In genomic region chr19:10699650-10700335, GRCh38 we compare ENCODE assay signal across 8 cellular contexts. TPM values are rescaled to one million over a fixed set of nuclear protein-coding genes. Genes with fewer than 3 reads are reported as not detected.
DNase-seq lines count a peak whose midpoint lies in the region; ATAC-seq, FAIRE-seq and TF ChIP-seq lines count a peak whose summit lies in the region.

No MANE protein-coding gene starts in this region.

- no peaks in the 10 kb centered on the region for H3K27me3 Mint-ChIP-seq in Caco-2 (ENCODE audit: insufficient read depth, unreplicated experiment)

- peaks cover 9% of the 10 kb centered on the region for H3K9me1 ChIP-seq in IMR-90 (ENCODE audit: insufficient read depth, low read length)

- no peak overlapping the region for H2AK5ac ChIP-seq in IMR-90 (ENCODE audit: low read depth, low read length)

- H3K27ac ChIP-seq in IMR-90 (ENCODE audit: insufficient read depth, low read length): no peak overlapping the region

- H3K9me3 Mint-ChIP-seq in Caco-2 (ENCODE audit: unreplicated experiment): no peaks in the 10 kb centered on the region

- no peak overlapping the region for H3K9ac ChIP-seq in IMR-90 (ENCODE audit: low read depth, low read length)

- no peak overlapping the region for H4K91ac ChIP-seq in IMR-90 (ENCODE audit: insufficient read depth, low read depth, low read length)

- POLR2A ChIA-PET in Caco-2 (lab: Charles Lee): no interaction called here
- POLR2A ChIA-PET in IMR-90 (lab: Charles Lee; ENCODE audit: unreplicated experiment): interaction anchor here (0.5 kb wide), 1 partner anchor 300 kb away, joined by 5 read pairs; no protein-coding TSS in a partner anchor

- intact Hi-C loops in Caco-2 (cut with micrococcal nuclease; ENCODE audit: unreplicated experiment) (loop anchor here (1.0 to 5.0 kb wide), 3 partner anchors 118 to 222 kb away; partner anchors contain the start of genes CDKN2D and KRI1), IMR-90 (cut with micrococcal nuclease) (loop anchor here (1.0 to 10.0 kb wide), 2 partner anchors 118 to 295 kb away; partner anchors contain the start of gene CDC37), posterior vena cava (cut with DNase I) (loop anchor here in 1 of 2 donors (5.0 kb wide), 1 partner anchor 117 kb away; no protein-coding TSS in a partner anchor)

- H2AFZ ChIP-seq in IMR-90 (replicated peaks; ENCODE audit: low read length, poor library complexity): no peak overlapping the region

- H4K20me1 ChIP-seq in IMR-90 (ENCODE audit: insufficient read depth, low read length): peaks cover 14% of the 10 kb centered on the region

- H2BK120ac ChIP-seq in IMR-90 (ENCODE audit: low read depth, low read length): no peak overlapping the region

- H2BK5ac ChIP-seq in IMR-90 (ENCODE audit: low read depth, low read length, poor library complexity, severe bottlenecking): no peak overlapping the region

- H3K18ac ChIP-seq in IMR-90 (ENCODE audit: low read depth, low read length): no peak overlapping the region

- FAIRE-seq in GM12891 (lab: Jason Lieb, UNC): no peak

- H4K8ac ChIP-seq in IMR-90 (ENCODE audit: low read depth in 2 of 2, low read length in 2 of 2): no peak overlapping the region

- H3K4me3 ChIP-seq in Caco-2 (ENCODE audit: low read depth, low read length): no peak overlapping the region
- H3K4me3 ChIP-seq in IMR-90 (ENCODE audit: insufficient read depth, low read depth, low read length): no peak overlapping the region

- no peak overlapping the region for H3K4me2 ChIP-seq in IMR-90 (ENCODE audit: low read depth, low read length)

- BruUV-seq in Caco-2 (replicated peaks; lab: Mats Ljungman, UMichigan) (no TSS peak), IMR-90 (replicated peaks; lab: Mats Ljungman, UMichigan) (no TSS peak)

- no peak overlapping the region for H2AK9ac ChIP-seq in IMR-90 (replicated peaks; ENCODE audit: low read depth, low read length, poor library complexity)

- H3K9me3 ChIP-seq in Caco-2 (no peaks in the 10 kb centered on the region), IMR-90 (ENCODE audit: control insufficient read depth, insufficient read depth, low read length) (no peaks in the 10 kb centered on the region)

- TF ChIP-seq CTCF in Caco-2 (IDR thresholded peaks at IDR 0.05; ENCODE audit: insufficient read depth in 1 of 2, low read depth in 1 of 2, low read length in 1 of 2, severe bottlenecking in 1 of 2, unreplicated experiment in 1 of 2): peak; percentile 57 to 79
- peak; percentile 63 for TF ChIP-seq CTCF in IMR-90 (conservative IDR thresholded peaks at IDR 0.05; ENCODE audit: low read depth, low read length)

- CTCF ChIA-PET in Caco-2 (lab: Charles Lee): interaction anchor here (0.6 to 1.8 kb wide), 14 partner anchors 18 to 224 kb away, joined by 3 to 10 read pairs (median 4); partner anchors contain the start of gene DNM2
- CTCF ChIA-PET in IMR-90 (lab: Yijun Ruan, JAX): interaction anchor here (0.5 to 1.8 kb wide), 10 partner anchors 8 to 420 kb away, joined by 3 to 9 read pairs (median 4); partner anchors contain the start of gene CDC37

- no peak for ATAC-seq in IMR-90 (ENCODE audit: low read depth)

- peak; percentile 57 to 62 for DNase-seq in Caco-2
- peak; percentile 54 for DNase-seq in IMR-90
- peak; percentile 56 for DNase-seq in RPMI7951 (ENCODE audit: low read depth)
- DNase-seq in activated T-helper 1 cell treated with anti-CD3 and anti-CD28 coated beads, Interleukin-2, amount 50 U/mL, for 16 hours (ENCODE audit: low read depth in 1 of 2, low spot score in 1 of 2): peak; percentile 39 to 46
- DNase-seq in glomerular visceral epithelial cell (ENCODE audit: extremely low spot score): peak; percentile 72
- peak; percentile 29 to 52 for DNase-seq in stimulated activated CD4-positive, alpha-beta T cell treated with anti-CD3 and anti-CD28 coated beads, Interleukin-1b, Interleukin-23, amount 100 ng/mL, for 1 hour (ENCODE audit: low read depth in 2 of 2)
- no peak for DNase-seq in posterior vena cava (ENCODE audit: low spot score)
- no peak for DNase-seq in GM12891 (ENCODE audit: insufficient read length, low spot score)

- TF ChIP-seq POLR2A in IMR-90 (IDR thresholded peaks at IDR 0.05; ENCODE audit: low read depth, low read length) (no peak), GM12891 (IDR thresholded peaks at IDR 0.05; ENCODE audit: low read depth, low read length) (no peak)

- peaks cover 6 to 9% of the 10 kb centered on the region in 2 experiments for H3K79me1 ChIP-seq in IMR-90 (ENCODE audit: low read depth in 1 of 2, low read length in 2 of 2)

- WGBS in IMR-90 (ENCODE audit: extremely low coverage in 2 of 2, insufficient read length in 1 of 2), 2 experiments: 46% methylated on average over 6 of the region's 15 CpGs; no CpG with 5 or more reads in 1 of the 2 experiments

- H3K4me3 Mint-ChIP-seq in Caco-2 (ENCODE audit: unreplicated experiment): no peak overlapping the region

- no peak overlapping the region for H3K56ac ChIP-seq in IMR-90 (ENCODE audit: extremely low read depth, insufficient read depth, low read length)

- peaks cover 34% of the 10 kb centered on the region for H3K36me3 Mint-ChIP-seq in Caco-2 (ENCODE audit: insufficient read depth, unreplicated experiment)

- no peak overlapping the region for H3K23ac ChIP-seq in IMR-90 (ENCODE audit: low read depth, low read length)

- no peaks in the 10 kb centered on the region for H3K36me3 ChIP-seq in Caco-2 (ENCODE audit: control insufficient read depth, insufficient read depth, low read length)
- no peaks in the 10 kb centered on the region for H3K36me3 ChIP-seq in IMR-90 (ENCODE audit: control insufficient read depth, insufficient read depth, low read length)

- H3K27ac Mint-ChIP-seq in Caco-2 (ENCODE audit: unreplicated experiment): no peak overlapping the region

- peaks cover 11% of the 10 kb centered on the region for H3K4me1 Mint-ChIP-seq in Caco-2 (ENCODE audit: low read depth, unreplicated experiment)

- H2BK20ac ChIP-seq in IMR-90 (ENCODE audit: low read depth, low read length): no peak overlapping the region

- no peak overlapping the region for H3K14ac ChIP-seq in IMR-90 (replicated peaks; ENCODE audit: low read depth, low read length)

- peaks cover 6% of the 10 kb centered on the region; the same call in 1 of the 2 replicates for H3K4me1 ChIP-seq in Caco-2
- no peaks in the 10 kb centered on the region; the same call in none of the 2 replicates for H3K4me1 ChIP-seq in IMR-90 (ENCODE audit: control insufficient read depth, insufficient read depth, low read length)

- no peak overlapping the region for H2BK15ac ChIP-seq in IMR-90 (ENCODE audit: low read depth, low read length)

- in situ Hi-C loops in IMR-90 (cut with MboI; ENCODE audit: low sequenced_read_pairs): no loop called here

- H3K27me3 ChIP-seq in Caco-2 (replicated peaks; ENCODE audit: control insufficient read depth, insufficient read depth, low read length): no peaks in the 10 kb centered on the region
- H3K27me3 ChIP-seq in IMR-90 (ENCODE audit: control insufficient read depth, insufficient read depth, low read length): no peaks in the 10 kb centered on the region

- H4K5ac ChIP-seq in IMR-90 (ENCODE audit: low read depth, low read length): no peak overlapping the region

- peak; percentile 71 for TF ChIP-seq RAD21 in IMR-90 (IDR thresholded peaks at IDR 0.05; ENCODE audit: low read length)

- H3K4ac ChIP-seq in IMR-90 (ENCODE audit: low read depth, low read length): no peak overlapping the region

- dilution Hi-C loops in IMR-90 (cut with HindIII; ENCODE audit: low sequenced_read_pairs, unreplicated experiment): no loop called here

TF ChIP-seq in IMR-90, 13 proteins besides CTCF, POLR2A, EP300 and RAD21:
- TF ChIP-seq SMC3 (IDR thresholded peaks at IDR 0.05; ENCODE audit: low read depth, low read length): peak; percentile 55
- no peak for TF ChIP-seq CHD1 (IDR thresholded peaks at IDR 0.05; ENCODE audit: low read depth, low read length)

TF ChIP-seq in GM12891, 5 proteins besides CTCF, POLR2A, EP300 and RAD21:
- TF ChIP-seq SPI1 (IDR thresholded peaks at IDR 0.05; ENCODE audit: low read depth, low read length) (no peak), POU2F2 (IDR thresholded peaks at IDR 0.05; ENCODE audit: low read depth, low read length) (no peak), TAF1 (IDR thresholded peaks at IDR 0.05; ENCODE audit: low read depth, low read length) (no peak), POLR2AphosphoS5 (IDR thresholded peaks at IDR 0.05; ENCODE audit: low read depth, low read length) (no peak), PAX5 (IDR thresholded peaks at IDR 0.05; ENCODE audit: insufficient read depth, low read length, severe bottlenecking) (no peak)

RNA-seq across cellular contexts. Expression of gene QTRT1, which starts 1.4 kb away (rescaled TPM):
- 32.2 and 43.4 TPM in 2 replicates for total RNA-seq in Caco-2 (2022)
- 18.6 and 19.9 TPM in 2 replicates for total RNA-seq in IMR-90 (2012; rRNA removed)
- polyA plus RNA-seq in IMR-90 (2012; rRNA removed): 51.8 and 63.3 TPM in 2 replicates
- 65.6 and 65.8 TPM in 2 replicates for polyA plus RNA-seq in IMR-90 (2012; cell fraction: cytosol; rRNA removed)
- 180 and 458 TPM in 2 replicates for polyA plus RNA-seq in IMR-90 (2012; cell fraction: nucleus; rRNA removed; ENCODE audit: low replicate concordance)
- 18.4 and 25.5 TPM in 2 replicates for total RNA-seq in RPMI7951 (2014; rRNA removed; shearing (Covaris generic))
- 10 to 100 TPM; 24.9 to 27.6 TPM for total RNA-seq in posterior vena cava
- polyA plus RNA-seq in GM12891 (2012; ENCODE audit: low read depth, missing spikeins): 50.4 TPM

RNA-seq across cellular contexts. Expression of gene DNM2, which starts 18.1 kb away (rescaled TPM):
- total RNA-seq in Caco-2 (2022) (137 and 138 TPM in 2 replicates), IMR-90 (2012; rRNA removed) (55.0 and 55.6 TPM in 2 replicates), posterior vena cava (100 to 1,000 TPM in 1 of 2 donors, 10 to 100 TPM in 1; 94.9 to 107 TPM)
- polyA plus RNA-seq in IMR-90 (2012; rRNA removed): 74.2 and 74.6 TPM in 2 replicates
- polyA plus RNA-seq in IMR-90 (2012; cell fraction: cytosol; rRNA removed): 26.6 and 50.4 TPM in 2 replicates
- polyA plus RNA-seq in IMR-90 (2012; cell fraction: nucleus; rRNA removed; ENCODE audit: low replicate concordance): 194 and 239 TPM in 2 replicates
- total RNA-seq in RPMI7951 (2014; rRNA removed; shearing (Covaris generic)): 46.6 and 77.3 TPM in 2 replicates
- polyA plus RNA-seq in GM12891 (2012; ENCODE audit: low read depth, missing spikeins): 78.4 TPM

RNA-seq across cellular contexts. Expression of gene ILF3, which starts 45.6 kb away (rescaled TPM):
- total RNA-seq in Caco-2 (2022) (399 and 401 TPM in 2 replicates), IMR-90 (2012; rRNA removed) (95.3 and 120 TPM in 2 replicates), posterior vena cava (100 to 1,000 TPM; 139 to 154 TPM)
- polyA plus RNA-seq in IMR-90 (2012; rRNA removed): 155 and 166 TPM in 2 replicates
- polyA plus RNA-seq in IMR-90 (2012; cell fraction: cytosol; rRNA removed): 86.0 and 97.7 TPM in 2 replicates
- polyA plus RNA-seq in IMR-90 (2012; cell fraction: nucleus; rRNA removed; ENCODE audit: low replicate concordance): 521 and 599 TPM in 2 replicates
- total RNA-seq in RPMI7951 (2014; rRNA removed; shearing (Covaris generic)): 102 and 107 TPM in 2 replicates
- 154 TPM for polyA plus RNA-seq in GM12891 (2012; ENCODE audit: low read depth, missing spikeins)

Comparison
In these comparisons a context has a peak if more than half of its experiments do, and no peak if none do; other contexts are left out.
1. DNase-seq: peak in Caco-2 (2 of 2), IMR-90 (single experiment), RPMI7951 (single experiment), activated T-helper 1 cell treated with anti-CD3 and anti-CD28 coated beads, Interleukin-2, amount 50 U/mL, for 16 hours (2 of 2), glomerular visceral epithelial cell (single experiment) and stimulated activated CD4-positive, alpha-beta T cell treated with anti-CD3 and anti-CD28 coated beads, Interleukin-1b, Interleukin-23, amount 100 ng/mL, for 1 hour (2 of 2); none in posterior vena cava (single experiment) and GM12891 (single experiment).